8 cellular contexts compared by ENCODE assay signal in genomic region chr16:86876499-86876898, GRCh38.
"Had no signal": no experiment of that assay in that cellular context is flagged by ENCODE, and none has a peak within 500 bp of the region (broad histone marks: within the 10 kb centered on the region; RNA-seq: fewer than 3 reads in every experiment).

No MANE protein-coding gene starts in this region.

- H3K4me3 Mint-ChIP-seq: HFFc6, IgD-negative memory B cell had no signal

- ATAC-seq: HCT116 had no signal

- DNase-seq: GM23248, GOT3, H7, HFFc6, KBM-7 had no signal

- H3K27ac Mint-ChIP-seq: HFFc6, IgD-negative memory B cell had no signal

- H3K4me3 ChIP-seq: GM23248, HAP-1 had no signal

- H3K4me1 ChIP-seq: HAP-1 had no signal

- H3K9me3 ChIP-seq: HAP-1 had no signal

- H2AFZ ChIP-seq: GM23248 had no signal

- H3K27ac ChIP-seq: GM23248 had no signal

- H3K36me3 ChIP-seq: HAP-1 had no signal
